ENCODE assay signal across 2 cellular contexts in genomic region chr11:8910662-8911039, GRCh38.
A peak's percentile ranks its signal among the peaks of the same experiment; 100 is the strongest.
TF ChIP-seq lines count a peak whose summit lies in the region.

No MANE protein-coding gene starts in this region.

TF ChIP-seq in GM12878, 131 proteins besides CTCF, POLR2A, EP300 and RAD21:
- TF ChIP-seq CEBPZ (IDR thresholded peaks at IDR 0.05; ENCODE audit: low read depth, low read length) (no peak), NR2C1 (IDR thresholded peaks at IDR 0.05) (0 out of 2 replicates have a peak, but pooled peaks have one; percentile 18)

TF ChIP-seq in HEK293T, 16 proteins besides CTCF, POLR2A, EP300 and RAD21:
- TF ChIP-seq FOXM1 (IDR thresholded peaks at IDR 0.05; ENCODE audit: borderline replicate concordance) (no peak), PKNOX1 (IDR thresholded peaks at IDR 0.05) (no peak), BHLHE40 (IDR thresholded peaks at IDR 0.05; ENCODE audit: borderline replicate concordance) (no peak), LEF1 (IDR thresholded peaks at IDR 0.05; ENCODE audit: borderline replicate concordance) (no peak), ELF4 (IDR thresholded peaks at IDR 0.05) (no peak), ARNT (IDR thresholded peaks at IDR 0.05) (no peak), HDGF (IDR thresholded peaks at IDR 0.05; ENCODE audit: borderline replicate concordance) (no peak), FOXK2 (IDR thresholded peaks at IDR 0.05) (no peak), FOXA1 (IDR thresholded peaks at IDR 0.05) (no peak), SP1 (IDR thresholded peaks at IDR 0.05) (no peak), CTBP1 (IDR thresholded peaks at IDR 0.05; ENCODE audit: borderline replicate concordance) (no peak), TARDBP (IDR thresholded peaks at IDR 0.05) (no peak), ZNF384 (IDR thresholded peaks at IDR 0.05) (no peak), SUZ12 (IDR thresholded peaks at IDR 0.05) (no peak)
